In genomic region chr9:95512751-95513120, GRCh38 we compare ENCODE assay signal across 10 cellular contexts. TPM values are rescaled to one million over a fixed set of nuclear protein-coding genes. Genes with fewer than 3 reads are reported as not detected.
DNase-seq lines count a peak whose midpoint lies in the region; ATAC-seq and TF ChIP-seq lines count a peak whose summit lies in the region.
"Had no signal": no experiment of that assay in that cellular context is flagged by ENCODE, and none has a peak within 500 bp of the region (broad histone marks: within the 10 kb centered on the region; RNA-seq: fewer than 3 reads in every experiment).

No MANE protein-coding gene starts in this region.

- TF ChIP-seq RAD21 in IMR-90 (IDR thresholded peaks at IDR 0.05; ENCODE audit: low read length): no peak

- H3K9me3 ChIP-seq in CD4-positive, CD25-positive, alpha-beta regulatory T cell (ENCODE audit: control insufficient read depth in 2 of 2, low read length in 2 of 2): no peaks in the 10 kb centered on the region
- no peaks in the 10 kb centered on the region for H3K9me3 ChIP-seq in IMR-90 (ENCODE audit: control insufficient read depth, insufficient read depth, low read length)
- no peaks in the 10 kb centered on the region for H3K9me3 ChIP-seq in mucosa of rectum (ENCODE audit: control insufficient read depth in 2 of 2, low read length in 2 of 2)

- H2BK120ac ChIP-seq in IMR-90 (ENCODE audit: low read depth, low read length): no peak overlapping the region

- DNase-seq in CD4-positive, CD25-positive, alpha-beta regulatory T cell: no peak
- DNase-seq in IMR-90 (no peak), glomerular visceral epithelial cell (ENCODE audit: extremely low spot score) (no peak), CD14-positive monocyte (ENCODE audit: low spot score) (no peak)
- no peak for DNase-seq in naive thymus-derived CD8-positive, alpha-beta T cell
- DNase-seq: activated CD4-positive, CD25-positive, alpha-beta regulatory T cell treated with anti-CD3 and anti-CD28 coated beads, Interleukin-2, amount 50 U/mL, for 72 hours; NCI-H2107 had no signal

- dilution Hi-C loops in IMR-90 (cut with HindIII; ENCODE audit: low sequenced_read_pairs, unreplicated experiment): no loop called here

- H3K4me2 ChIP-seq in IMR-90 (ENCODE audit: low read depth, low read length): peak overlapping the region; percentile 98

- H4K8ac ChIP-seq in IMR-90 (ENCODE audit: low read depth in 2 of 2, low read length in 2 of 2): peak overlapping the region in 1 of 2 experiments; percentile 26; a peak in 1 of 4 replicates

- peak overlapping the region; percentile 86; the same call in 1 of the 2 replicates for H3K23ac ChIP-seq in IMR-90 (ENCODE audit: low read depth, low read length)

- no peak for TF ChIP-seq POLR2A in IMR-90 (IDR thresholded peaks at IDR 0.05; ENCODE audit: low read depth, low read length)

- H3K9ac ChIP-seq in IMR-90 (ENCODE audit: low read depth, low read length) (no peak overlapping the region), mucosa of rectum (ENCODE audit: low read depth in 1 of 2, low read length in 2 of 2) (no peak overlapping the region)

- H3K14ac ChIP-seq in IMR-90 (replicated peaks; ENCODE audit: low read depth, low read length): no peak overlapping the region

- H4K91ac ChIP-seq in IMR-90 (ENCODE audit: insufficient read depth, low read depth, low read length): no peak overlapping the region

- H3K27me3 Mint-ChIP-seq in CD4-positive, CD25-positive, alpha-beta regulatory T cell: peaks cover 76% of the 10 kb centered on the region
- peaks cover 0 to 27% (median 0%) of the 10 kb centered on the region in 5 donors for H3K27me3 Mint-ChIP-seq in naive thymus-derived CD8-positive, alpha-beta T cell
- peaks cover 83 to 92% (median 88%) of the 10 kb centered on the region in 3 donors for H3K27me3 Mint-ChIP-seq in CD14-positive monocyte (ENCODE audit: low read depth in 3 of 3)

- peaks cover 56% of the 10 kb centered on the region for H3K4me1 ChIP-seq in CD4-positive, CD25-positive, alpha-beta regulatory T cell (ENCODE audit: control insufficient read depth, insufficient read depth, low read length, poor library complexity, severe bottlenecking)
- H3K4me1 ChIP-seq in IMR-90 (ENCODE audit: control insufficient read depth, insufficient read depth, low read length) (peaks cover 4% of the 10 kb centered on the region), mucosa of rectum (ENCODE audit: control insufficient read depth in 2 of 2, insufficient read depth in 2 of 2, low read length in 2 of 2) (peaks cover 21 to 23% of the 10 kb centered on the region in 2 donors)

- peak overlapping the region; percentile 2 to 97 (median 48) for H3K4me3 Mint-ChIP-seq in CD4-positive, CD25-positive, alpha-beta regulatory T cell
- H3K4me3 Mint-ChIP-seq in naive thymus-derived CD8-positive, alpha-beta T cell: peak overlapping the region in 5 of 10 donors; percentile 47 to 97 (median 91)
- peak overlapping the region in 1 of 2 donors; percentile 91 for H3K4me3 Mint-ChIP-seq in CD14-positive monocyte

- peak overlapping the region in 1 of 3 donors; percentile 42 for H3K27ac Mint-ChIP-seq in CD4-positive, CD25-positive, alpha-beta regulatory T cell
- H3K27ac Mint-ChIP-seq in naive thymus-derived CD8-positive, alpha-beta T cell: peak overlapping the region in 2 of 10 donors; percentile 36 to 41
- H3K27ac Mint-ChIP-seq in CD14-positive monocyte: no peak overlapping the region

- no peak overlapping the region for H4K5ac ChIP-seq in IMR-90 (ENCODE audit: low read depth, low read length)

- peak overlapping the region; percentile 10; the same call in 1 of the 2 replicates for H3K56ac ChIP-seq in IMR-90 (ENCODE audit: extremely low read depth, insufficient read depth, low read length)

- in situ Hi-C loops in IMR-90 (cut with MboI; ENCODE audit: low sequenced_read_pairs): loop anchor here (10.0 kb wide), 2 partner anchors 198 to 362 kb away; partner anchors contain the start of genes ERCC6L2 and FANCC

- TF ChIP-seq CTCF in IMR-90 (conservative IDR thresholded peaks at IDR 0.05; ENCODE audit: low read depth, low read length): no peak
- TF ChIP-seq CTCF in WI38 (IDR thresholded peaks at IDR 0.05; ENCODE audit: low read depth, low read length): no peak
- TF ChIP-seq CTCF in CD14-positive monocyte (IDR thresholded peaks at IDR 0.05): no peak

- H2BK15ac ChIP-seq in IMR-90 (ENCODE audit: low read depth, low read length): no peak overlapping the region

- peak overlapping the region; percentile 4; the same call in 1 of the 2 replicates for H2AK5ac ChIP-seq in IMR-90 (ENCODE audit: low read depth, low read length)

- intact Hi-C loops in IMR-90 (cut with micrococcal nuclease): no loop called here
- intact Hi-C loops in CD14-positive monocyte (cut with micrococcal nuclease): no loop called here

- H4K20me1 ChIP-seq in IMR-90 (ENCODE audit: insufficient read depth, low read length): no peaks in the 10 kb centered on the region

- H3K18ac ChIP-seq in IMR-90 (ENCODE audit: low read depth, low read length): no peak overlapping the region

- POLR2A ChIA-PET in IMR-90 (lab: Charles Lee; ENCODE audit: unreplicated experiment): interaction anchor here (0.5 kb wide), 1 partner anchor 192 kb away, joined by 8 read pairs; no protein-coding TSS in a partner anchor
- POLR2A ChIA-PET in naive thymus-derived CD8-positive, alpha-beta T cell (lab: Charles Lee): no interaction called here

- no peaks in the 10 kb centered on the region for H3K36me3 ChIP-seq in CD4-positive, CD25-positive, alpha-beta regulatory T cell (ENCODE audit: control insufficient read depth, insufficient read depth, low read length)
- H3K36me3 ChIP-seq in IMR-90 (ENCODE audit: control insufficient read depth, insufficient read depth, low read length) (no peaks in the 10 kb centered on the region), mucosa of rectum (ENCODE audit: control insufficient read depth in 2 of 2, insufficient read depth in 2 of 2, low read length in 2 of 2) (no peaks in the 10 kb centered on the region)

- no peak overlapping the region for H2AK9ac ChIP-seq in IMR-90 (replicated peaks; ENCODE audit: low read depth, low read length, poor library complexity)

- H3K27me3 ChIP-seq in CD4-positive, CD25-positive, alpha-beta regulatory T cell (ENCODE audit: control insufficient read depth, insufficient read depth, low read length): peaks cover 24% of the 10 kb centered on the region
- peaks cover 5% of the 10 kb centered on the region for H3K27me3 ChIP-seq in IMR-90 (ENCODE audit: control insufficient read depth, insufficient read depth, low read length)
- peaks cover 0 to 3% of the 10 kb centered on the region in 2 donors for H3K27me3 ChIP-seq in mucosa of rectum (ENCODE audit: control insufficient read depth in 2 of 2, insufficient read depth in 2 of 2, low read length in 2 of 2)

- CTCF ChIA-PET in IMR-90 (lab: Yijun Ruan, JAX): interaction anchor here (0.8 kb wide), 1 partner anchor 11 kb away, joined by 7 read pairs; no protein-coding TSS in a partner anchor

- H3K4me3 ChIP-seq in CD4-positive, CD25-positive, alpha-beta regulatory T cell (ENCODE audit: low read depth, low read length): no peak overlapping the region
- peak overlapping the region; percentile 84 for H3K4me3 ChIP-seq in IMR-90 (ENCODE audit: insufficient read depth, low read depth, low read length)
- peak overlapping the region; percentile 72 for H3K4me3 ChIP-seq in WI38 (ENCODE audit: low read depth, low read length)
- peak overlapping the region; percentile 10 to 73 for H3K4me3 ChIP-seq in mucosa of rectum (ENCODE audit: low read length in 2 of 2)

- H3K36me3 Mint-ChIP-seq in CD4-positive, CD25-positive, alpha-beta regulatory T cell: no peaks in the 10 kb centered on the region
- H3K36me3 Mint-ChIP-seq in naive thymus-derived CD8-positive, alpha-beta T cell: no peaks in the 10 kb centered on the region
- H3K36me3 Mint-ChIP-seq in CD14-positive monocyte: peaks cover 22 to 27% of the 10 kb centered on the region in 2 donors

- no CpG with 5 or more reads among the region's 2 CpGs for WGBS in IMR-90 (ENCODE audit: extremely low coverage in 2 of 2, insufficient read length in 1 of 2), 2 experiments

- no peak overlapping the region for H3K27ac ChIP-seq in CD4-positive, CD25-positive, alpha-beta regulatory T cell (ENCODE audit: insufficient read depth, low read length, poor library complexity, severe bottlenecking)
- H3K27ac ChIP-seq in IMR-90 (ENCODE audit: insufficient read depth, low read length) (no peak overlapping the region), mucosa of rectum (ENCODE audit: low read depth in 2 of 2, low read length in 2 of 2) (peak overlapping the region in 1 of 2 donors; percentile 90)

- H2AFZ ChIP-seq in IMR-90 (replicated peaks; ENCODE audit: low read length, poor library complexity): no peak overlapping the region

- peaks cover 21 to 51% (median 29%) of the 10 kb centered on the region in 4 donors for H3K4me1 Mint-ChIP-seq in CD4-positive, CD25-positive, alpha-beta regulatory T cell
- H3K4me1 Mint-ChIP-seq in naive thymus-derived CD8-positive, alpha-beta T cell: peaks cover 24 to 67% (median 47%) of the 10 kb centered on the region in 4 donors
- peaks cover 36% of the 10 kb centered on the region for H3K4me1 Mint-ChIP-seq in CD14-positive monocyte

- no peak overlapping the region for H3K4ac ChIP-seq in IMR-90 (ENCODE audit: low read depth, low read length)

- no peaks in the 10 kb centered on the region for H3K9me1 ChIP-seq in IMR-90 (ENCODE audit: insufficient read depth, low read length)

- no peak overlapping the region for H2BK20ac ChIP-seq in IMR-90 (ENCODE audit: low read depth, low read length)

- ATAC-seq in CD4-positive, CD25-positive, alpha-beta regulatory T cell (ENCODE audit: low read depth in 2 of 2): no peak
- ATAC-seq in IMR-90 (ENCODE audit: low read depth) (no peak), GM19023 (IDR thresholded peaks at IDR 0.05; ENCODE audit: unreplicated experiment) (no peak)
- ATAC-seq in naive thymus-derived CD8-positive, alpha-beta T cell: no peak

- H2BK5ac ChIP-seq in IMR-90 (ENCODE audit: low read depth, low read length, poor library complexity, severe bottlenecking): no peak overlapping the region

- H3K79me1 ChIP-seq in IMR-90 (ENCODE audit: low read depth in 1 of 2, low read length in 2 of 2): peaks cover 3 to 17% of the 10 kb centered on the region in 2 experiments; a peak in 3 of 4 replicates

- no TSS peak for BruUV-seq in IMR-90 (replicated peaks; lab: Mats Ljungman, UMichigan)

- peaks cover 0 to 8% (median 0%) of the 10 kb centered on the region in 7 donors for H3K9me3 Mint-ChIP-seq in CD4-positive, CD25-positive, alpha-beta regulatory T cell
- no peaks in the 10 kb centered on the region for H3K9me3 Mint-ChIP-seq in naive thymus-derived CD8-positive, alpha-beta T cell
- H3K9me3 Mint-ChIP-seq in CD14-positive monocyte: peaks cover 7 to 57% (median 49%) of the 10 kb centered on the region in 7 donors

RNA-seq across cellular contexts. Expression of gene PTCH1, which starts 4.0 kb away (rescaled TPM):
- total RNA-seq in CD4-positive, CD25-positive, alpha-beta regulatory T cell: 11.8 TPM
- 10 to 100 TPM in 1 of 4 donors, 1 to 10 TPM in 3; 3.5 to 10.6 (median 6.0) TPM for polyA plus RNA-seq in CD4-positive, CD25-positive, alpha-beta regulatory T cell
- total RNA-seq in IMR-90 (2012; rRNA removed): 4.1 and 5.3 TPM in 2 replicates
- polyA plus RNA-seq in IMR-90 (2012; rRNA removed) (5.0 and 6.0 TPM in 2 replicates), CD14-positive monocyte (not detected)
- 2.0 and 3.7 TPM in 2 replicates for polyA plus RNA-seq in IMR-90 (2012; cell fraction: cytosol; rRNA removed)
- polyA plus RNA-seq in IMR-90 (2012; cell fraction: nucleus; rRNA removed; ENCODE audit: low replicate concordance): 12.6 and 14.4 TPM in 2 replicates
- total RNA-seq in naive thymus-derived CD8-positive, alpha-beta T cell: 10 to 100 TPM; 47.7 to 49.6 TPM
- polyA plus RNA-seq in naive thymus-derived CD8-positive, alpha-beta T cell: 10 to 100 TPM; 10.5 to 18.1 (median 17.3) TPM
